Comparison of ENCODE assay signal across 23 cellular contexts in genomic region chr15:40259021-40259420, GRCh38. TPM values are rescaled to one million over a fixed set of nuclear protein-coding genes. Genes with fewer than 3 reads are reported as not detected.
DNase-seq lines count a peak whose midpoint lies in the region; ATAC-seq, FAIRE-seq and TF ChIP-seq lines count a peak whose summit lies in the region.
"Had no signal": no experiment of that assay in that cellular context is flagged by ENCODE, and none has a peak within 500 bp of the region (broad histone marks: within the 10 kb centered on the region; RNA-seq: fewer than 3 reads in every experiment).

No MANE protein-coding gene starts in this region.

- FAIRE-seq in K562 (lab: Jason Lieb, UNC), result no peak
- FAIRE-seq: A204.1, GM12878 had no signal

- H2AFZ ChIP-seq in K562 (ENCODE audit: low read depth, low read length) (peak overlapping the region; percentile 14), GM23248 (no peak overlapping the region)

- H3K9me3 ChIP-seq in BLaER1, result no peaks in the 10 kb centered on the region
- no peaks in the 10 kb centered on the region for H3K9me3 ChIP-seq in HUES48 (ENCODE audit: control insufficient read depth, insufficient read depth, low read length)
- H3K9me3 ChIP-seq in Panc1 (ENCODE audit: control insufficient read depth, insufficient read depth, low read depth, low read length), result no peaks in the 10 kb centered on the region
- no peaks in the 10 kb centered on the region for H3K9me3 ChIP-seq in K562 (replicated peaks; ENCODE audit: control insufficient read depth, insufficient read depth, low read depth, low read length)
- H3K9me3 ChIP-seq in SJCRH30 (replicated peaks), result no peaks in the 10 kb centered on the region
- no peaks in the 10 kb centered on the region for H3K9me3 ChIP-seq in GM23248 (ENCODE audit: low read depth)
- H3K9me3 ChIP-seq: BE2C had no signal

- H3K27ac Mint-ChIP-seq in activated CD4-positive, alpha-beta T cell treated with anti-CD3 and anti-CD28 coated beads, Interleukin-2, amount 10 ng/mL, durations not matched to agents 24 days and 14 days, result no peak overlapping the region
- H3K27ac Mint-ChIP-seq: T-helper 2 cell treated with Interferon-gamma antibody and Interleukin-4, amounts not matched to agents 5 μg/mL and 100 μg/mL, for 36 hours had no signal

- H3K4me1 ChIP-seq in BLaER1, result peaks cover 24% of the 10 kb centered on the region
- H3K4me1 ChIP-seq in HUES48 (ENCODE audit: control insufficient read depth, insufficient read depth, low read length), result peaks cover 6% of the 10 kb centered on the region
- H3K4me1 ChIP-seq in Panc1 (ENCODE audit: control insufficient read depth, insufficient read depth, low read length), result peaks cover 28% of the 10 kb centered on the region
- peaks cover 6 to 16% of the 10 kb centered on the region in 2 experiments; a peak in 3 of 5 replicates for H3K4me1 ChIP-seq in K562 (replicated peaks in 1 of 2; ENCODE audit: control insufficient read depth in 2 of 2, insufficient read depth in 2 of 2, low read length in 2 of 2)
- H3K4me1 ChIP-seq in SJCRH30, result peaks cover 3% of the 10 kb centered on the region; the same call in 1 of the 2 replicates
- peaks cover 3% of the 10 kb centered on the region for H3K4me1 ChIP-seq in GM23248 (ENCODE audit: insufficient read depth)
- H3K4me1 ChIP-seq: BE2C had no signal

- no peaks in the 10 kb centered on the region for H3K79me2 ChIP-seq in K562 (ENCODE audit: control insufficient read depth, insufficient read depth, low read length)
- no peaks in the 10 kb centered on the region for H3K79me2 ChIP-seq in GM23248 (ENCODE audit: insufficient read depth)

- H3K9me3 Mint-ChIP-seq in activated CD4-positive, alpha-beta T cell treated with anti-CD3 and anti-CD28 coated beads, Interleukin-2, amount 10 ng/mL, durations not matched to agents 24 days and 14 days, result no peaks in the 10 kb centered on the region
- H3K9me3 Mint-ChIP-seq: H9; T-helper 2 cell treated with Interferon-gamma antibody and Interleukin-4, amounts not matched to agents 5 μg/mL and 100 μg/mL, for 36 hours had no signal

- H3K27ac ChIP-seq in BLaER1, result no peak overlapping the region
- H3K27ac ChIP-seq in HUES48 (ENCODE audit: low read depth, low read length), result peak overlapping the region; percentile 21
- H3K27ac ChIP-seq in Panc1 (ENCODE audit: low read length), result peak overlapping the region; percentile 54
- no peak overlapping the region for H3K27ac ChIP-seq in K562 (ENCODE audit: extremely low read depth, low read depth, low read length)
- H3K27ac ChIP-seq in SJCRH30, result no peak overlapping the region
- no peak overlapping the region for H3K27ac ChIP-seq in GM23248
- H3K27ac ChIP-seq: HL-60 had no signal

- ATAC-seq in Panc1, result no peak
- no peak for ATAC-seq in K562
- no peak for ATAC-seq in HG03095 (IDR thresholded peaks at IDR 0.05; ENCODE audit: unreplicated experiment)
- ATAC-seq: GM12878 had no signal

- POLR2A ChIA-PET in Panc1 (lab: Charles Lee), result no interaction called here
- POLR2A ChIA-PET in K562 (lab: Yijun Ruan, JAX), result interaction anchor here (1.0 to 1.3 kb wide), 3 partner anchors 16 to 23 kb away, joined by 3 to 5 read pairs (median 3); partner anchors contain the start of gene PAK6

- H3K4me2 ChIP-seq in BLaER1 (peak overlapping the region; percentile 35), K562 (ENCODE audit: insufficient read depth, low read length) (no peak overlapping the region), GM23248 (ENCODE audit: unreplicated experiment) (no peak overlapping the region)

- TF ChIP-seq EP300 in K562 (IDR thresholded peaks at IDR 0.05; ENCODE audit: low read length), result no peak

- H3K9me2 ChIP-seq in GM23248 (ENCODE audit: insufficient read depth), result no peaks in the 10 kb centered on the region

- BruUV-seq in Panc1 (replicated peaks; lab: Mats Ljungman, UMichigan) (no TSS peak), K562 (replicated peaks; lab: Mats Ljungman, UMichigan) (no TSS peak)

- TF ChIP-seq CTCF in Panc1 (IDR thresholded peaks at IDR 0.05), result no peak
- no peak for TF ChIP-seq CTCF in K562 (IDR thresholded peaks at IDR 0.05 in 2 of 3, conservative IDR thresholded peaks at IDR 0.05 in 1 of 3; ENCODE audit: insufficient read depth in 2 of 3, low read depth in 1 of 3, low read length in 3 of 3)

- TF ChIP-seq RAD21 in K562 (CRISPR knock-in tag; conservative IDR thresholded peaks at IDR 0.05 in 1 of 2, IDR thresholded peaks at IDR 0.05 in 1 of 2), result no peak

- in situ Hi-C loops in Panc1 (cut with HindIII; ENCODE audit: low pct_unique_long_range_greater_than_20kb, low sequenced_read_pairs) (no loop called here), K562 (cut with MboI) (no loop called here), GM23248 (cut with MboI) (no loop called here)

- H3K36me3 ChIP-seq in BLaER1 (no peaks in the 10 kb centered on the region), HUES48 (ENCODE audit: control insufficient read depth, insufficient read depth, low read length) (no peaks in the 10 kb centered on the region), Panc1 (ENCODE audit: control insufficient read depth, insufficient read depth, low read length) (no peaks in the 10 kb centered on the region), K562 (ENCODE audit: control insufficient read depth, insufficient read depth, low read length) (no peaks in the 10 kb centered on the region), SJCRH30 (no peaks in the 10 kb centered on the region), GM23248 (ENCODE audit: low read depth) (no peaks in the 10 kb centered on the region)
- H3K36me3 ChIP-seq: BE2C had no signal

- H3K4me3 ChIP-seq in BLaER1 (no peak overlapping the region), HUES48 (ENCODE audit: low read depth, low read length) (no peak overlapping the region), Panc1 (ENCODE audit: low read depth in 2 of 2, low read length in 2 of 2) (no peak overlapping the region), K562 (no peak overlapping the region), SJCRH30 (no peak overlapping the region), GM23248 (no peak overlapping the region)
- H3K4me3 ChIP-seq: GM12878 had no signal

- H3K9ac ChIP-seq in BLaER1 (peak overlapping the region; percentile 5; the same call in 1 of the 2 replicates), HUES48 (ENCODE audit: low read depth, low read length) (no peak overlapping the region), K562 (ENCODE audit: insufficient read depth in 1 of 2, low read depth in 2 of 2, low read length in 2 of 2) (0 out of 4 replicates have a peak overlapping the region, but pooled peaks of 1 of the 2 experiments have one; percentile 24), GM23248 (no peak overlapping the region)

- no peak overlapping the region for H3K4me3 Mint-ChIP-seq in activated CD4-positive, alpha-beta T cell treated with anti-CD3 and anti-CD28 coated beads, Interleukin-2, amount 10 ng/mL, durations not matched to agents 24 days and 14 days
- H3K4me3 Mint-ChIP-seq: CD4-positive, alpha-beta memory T cell; T-helper 2 cell treated with Interferon-gamma antibody and Interleukin-4, amounts not matched to agents 5 μg/mL and 100 μg/mL, for 36 hours had no signal

- WGBS in K562 (ENCODE audit: insufficient coverage, low coverage, missing lambda C conversion rate), result 27% methylated on average over 5 of the region's 7 CpGs
- WGBS in GM23248 (ENCODE audit: low coverage in 1 of 2, low lambda C conversion rate in 2 of 2, missing lambda C conversion rate in 2 of 2), 2 experiments, result 57 to 73% methylated on average over 7 of the region's 7 CpGs

- H3K4me1 Mint-ChIP-seq in activated CD4-positive, alpha-beta T cell treated with anti-CD3 and anti-CD28 coated beads, Interleukin-2, amount 10 ng/mL, durations not matched to agents 24 days and 14 days, result no peaks in the 10 kb centered on the region

- peaks cover 19% of the 10 kb centered on the region for H3K27me3 ChIP-seq in BLaER1
- H3K27me3 ChIP-seq in HUES48 (ENCODE audit: control insufficient read depth, insufficient read depth, low read length), result peaks cover 5% of the 10 kb centered on the region
- no peaks in the 10 kb centered on the region; the same call in 1 of the 2 replicates for H3K27me3 ChIP-seq in Panc1 (ENCODE audit: control insufficient read depth, insufficient read depth, low read length)
- H3K27me3 ChIP-seq in K562 (ENCODE audit: control insufficient read depth in 2 of 2, insufficient read depth in 2 of 2, low read length in 2 of 2), result no peaks in the 10 kb centered on the region
- H3K27me3 ChIP-seq in SJCRH30, result no peaks in the 10 kb centered on the region; the same call in 1 of the 2 replicates
- peaks cover 11% of the 10 kb centered on the region; the same call in 1 of the 2 replicates for H3K27me3 ChIP-seq in GM23248 (replicated peaks; ENCODE audit: insufficient read depth)
- H3K27me3 ChIP-seq: BE2C had no signal

- intact Hi-C loops in Panc1 (cut with micrococcal nuclease; ENCODE audit: unreplicated experiment), result no loop called here
- intact Hi-C loops in K562 (cut with micrococcal nuclease), result no loop called here
- intact Hi-C loops in activated CD4-positive, alpha-beta T cell treated with anti-CD3 and anti-CD28 coated beads, Interleukin-2, amount 10 ng/mL, durations not matched to agents 24 days and 14 days (cut with micrococcal nuclease), result no loop called here

- H4K20me1 ChIP-seq in BLaER1 (no peaks in the 10 kb centered on the region), K562 (replicated peaks; ENCODE audit: control insufficient read depth, insufficient read depth, low read length) (0 out of 2 replicates have a peak, but pooled peaks cover 2% of the 10 kb centered on the region), GM23248 (ENCODE audit: insufficient read depth) (no peaks in the 10 kb centered on the region)

- no peak for TF ChIP-seq POLR2A in K562 (conservative IDR thresholded peaks at IDR 0.05)

- CTCF ChIA-PET in Panc1 (lab: Charles Lee), result no interaction called here
- CTCF ChIA-PET in K562 (lab: Yijun Ruan, JAX; ENCODE audit: low intra/inter-chr PET ratio), result interaction anchor here (0.6 to 1.0 kb wide), 2 partner anchors 21 to 473 kb away, joined by 3 to 4 read pairs; no protein-coding TSS in a partner anchor

- H3K27me3 Mint-ChIP-seq in activated CD4-positive, alpha-beta T cell treated with anti-CD3 and anti-CD28 coated beads, Interleukin-2, amount 10 ng/mL, durations not matched to agents 24 days and 14 days, result peaks cover 27% of the 10 kb centered on the region

- DNase-seq in Panc1 (ENCODE audit: low read depth, low spot score) (no peak), K562 (ENCODE audit: extremely low read depth in 1 of 4, low spot score in 3 of 4) (no peak), SJCRH30 (no peak), GM23248 (no peak)
- no peak for DNase-seq in activated CD4-positive, alpha-beta T cell treated with anti-CD3 and anti-CD28 coated beads, Interleukin-2, amount 10 ng/mL, durations not matched to agents 24 days and 14 days
- DNase-seq: BE2C; CD4-positive, alpha-beta memory T cell; DMS153; MV-4-11; NCI-H1417 treated with DMSO at 0.1 percent for 48 hours; NCI-H1930; NCI-H446 treated with DMSO at 0.1 percent for 48 hours; NCI-H748 treated with DMSO at 0.1 percent for 48 hours; OCI-M1 had no signal

- H3K9me1 ChIP-seq in K562 (ENCODE audit: control insufficient read depth, insufficient read depth, low read length), result no peaks in the 10 kb centered on the region

- no peaks in the 10 kb centered on the region for H3K36me3 Mint-ChIP-seq in activated CD4-positive, alpha-beta T cell treated with anti-CD3 and anti-CD28 coated beads, Interleukin-2, amount 10 ng/mL, durations not matched to agents 24 days and 14 days (ENCODE audit: low read depth)
- H3K36me3 Mint-ChIP-seq: CD4-positive, alpha-beta memory T cell had no signal

- 0 out of 2 replicates have a peak, but pooled peaks cover 7% of the 10 kb centered on the region for H3F3A ChIP-seq in GM23248 (ENCODE audit: insufficient read depth)

RNA-seq across cellular contexts. Expression of gene PAK6, which starts 20.2 kb away (rescaled TPM):
- total RNA-seq in Panc1 (2021; ENCODE audit: unreplicated experiment), result 6.3 TPM
- 2.8 TPM for polyA plus RNA-seq in Panc1 (2012; ENCODE audit: insufficient read length)
- total RNA-seq in K562 (2011; cell fraction: chromatin; rRNA removed; ENCODE audit: low replicate concordance), result 0.25 and 1.3 TPM in 2 replicates
- total RNA-seq in K562 (2011; cell fraction: nucleolus; rRNA removed), result 0.66 and 1.8 TPM in 2 replicates
- 0.15 and 1.8 TPM in 2 replicates for total RNA-seq in K562 (2011; cell fraction: nucleoplasm; rRNA removed)
- total RNA-seq in K562 (2014; rRNA removed), result 0.08 and 0.09 TPM in 2 replicates
- 0.22 TPM in 1 of 2 replicates, not detected in the other for total RNA-seq in K562 (2014; rRNA removed; fragmentation: Illumina TruSeq; extraction: Trizol)
- total RNA-seq in K562 (2015; rRNA removed; fragmentation: Illumina TruSeq; extraction: Trizol), result 0.08 TPM in 1 of 2 replicates, not detected in the other
- total RNA-seq in K562 (2021), result 0.20 and 0.47 TPM in 2 replicates
- polyA plus RNA-seq in K562 (2011; rRNA removed), result 0.28 and 0.74 TPM in 2 replicates
- polyA plus RNA-seq in K562 (2011; cell fraction: cytosol; rRNA removed), result 0.25 and 2.2 TPM in 2 replicates
- polyA plus RNA-seq in K562 (2011; cell fraction: nucleus; rRNA removed), result 0.18 and 2.1 TPM in 2 replicates
- 0.17 and 0.33 TPM in 2 replicates for polyA plus RNA-seq in K562 (2012)
- polyA plus RNA-seq in K562 (2014; fragmentation: Illumina TruSeq; extraction: Trizol), result 0.16 and 0.33 TPM in 2 replicates
- under 1 TPM in 1 of 2 experiments, not detected in 1; 0.03 TPM for polyA plus RNA-seq in K562 (2014; fragmentation: Nextera tagmentation; extraction: Ambion mirVana)
- polyA plus RNA-seq in K562 (2014; rRNA removed), result 0.04 and 0.07 TPM in 2 replicates
- polyA minus RNA-seq in K562 (2011; rRNA and poly(A)+ RNA removed), result 0.15 and 0.25 TPM in 2 replicates
- polyA minus RNA-seq in K562 (2011; cell fraction: cytosol; rRNA and poly(A)+ RNA removed), result 1.1 TPM in 1 of 2 replicates, not detected in the other
- 0.33 and 2.3 TPM in 2 replicates for polyA minus RNA-seq in K562 (2011; cell fraction: nucleus; rRNA and poly(A)+ RNA removed)
- 0.33 and 0.54 TPM in 2 replicates for total RNA-seq in activated CD4-positive, alpha-beta T cell treated with anti-CD3 and anti-CD28 coated beads, Interleukin-2, amount 10 ng/mL, durations not matched to agents 24 days and 14 days
- not detected in 2 replicates for total RNA-seq in SJCRH30 (2014; rRNA removed; shearing (Covaris generic))
- total RNA-seq in GM23248 (2014; rRNA removed; shearing (Covaris generic)), result not detected in 2 replicates
- polyA plus RNA-seq in GM23248 (2016; fragmentation: Nextera tagmentation; extraction: Ambion mirVana), result not detected in 2 replicates

RNA-seq across cellular contexts. Expression of gene ANKRD63, which starts 23.8 kb away (rescaled TPM):
- total RNA-seq in Panc1 (2021; ENCODE audit: unreplicated experiment), result 0.72 TPM
- 0.19 TPM for polyA plus RNA-seq in Panc1 (2012; ENCODE audit: insufficient read length)
- 1.5 TPM in 1 of 2 replicates, not detected in the other for total RNA-seq in K562 (2011; cell fraction: chromatin; rRNA removed; ENCODE audit: low replicate concordance)
- total RNA-seq in K562 (2011; cell fraction: nucleolus; rRNA removed), result 0.92 and 2.5 TPM in 2 replicates
- not detected in 2 replicates for total RNA-seq in K562 (2011; cell fraction: nucleoplasm; rRNA removed)
- total RNA-seq in K562 (2014; rRNA removed), result 2.0 and 2.5 TPM in 2 replicates
- not detected in 2 replicates for total RNA-seq in K562 (2014; rRNA removed; fragmentation: Illumina TruSeq; extraction: Trizol)
- not detected in 2 replicates for total RNA-seq in K562 (2015; rRNA removed; fragmentation: Illumina TruSeq; extraction: Trizol)
- total RNA-seq in K562 (2021), result 1.8 and 2.5 TPM in 2 replicates
- 0.19 TPM in 1 of 2 replicates, not detected in the other for polyA plus RNA-seq in K562 (2011; rRNA removed)
- 0.24 and 2.1 TPM in 2 replicates for polyA plus RNA-seq in K562 (2011; cell fraction: cytosol; rRNA removed)
- 2.7 and 5.3 TPM in 2 replicates for polyA plus RNA-seq in K562 (2011; cell fraction: nucleus; rRNA removed)
- 0.60 and 1.1 TPM in 2 replicates for polyA plus RNA-seq in K562 (2012)
- polyA plus RNA-seq in K562 (2014; fragmentation: Illumina TruSeq; extraction: Trizol), result not detected in 2 replicates
- polyA plus RNA-seq in K562 (2014; fragmentation: Nextera tagmentation; extraction: Ambion mirVana), result not detected
- 0.63 and 1.3 TPM in 2 replicates for polyA plus RNA-seq in K562 (2014; rRNA removed)
- polyA minus RNA-seq in K562 (2011; rRNA and poly(A)+ RNA removed), result not detected in 2 replicates
- 1.5 and 3.5 TPM in 2 replicates for polyA minus RNA-seq in K562 (2011; cell fraction: cytosol; rRNA and poly(A)+ RNA removed)
- polyA minus RNA-seq in K562 (2011; cell fraction: nucleus; rRNA and poly(A)+ RNA removed), result 3.4 and 3.7 TPM in 2 replicates
- total RNA-seq in activated CD4-positive, alpha-beta T cell treated with anti-CD3 and anti-CD28 coated beads, Interleukin-2, amount 10 ng/mL, durations not matched to agents 24 days and 14 days, result not detected in 2 replicates
- 0.12 and 0.35 TPM in 2 replicates for total RNA-seq in SJCRH30 (2014; rRNA removed; shearing (Covaris generic))
- total RNA-seq in GM23248 (2014; rRNA removed; shearing (Covaris generic)), result not detected in 2 replicates
- polyA plus RNA-seq in GM23248 (2016; fragmentation: Nextera tagmentation; extraction: Ambion mirVana), result not detected in 2 replicates
- total RNA-seq: CD4-positive, alpha-beta memory T cell; GM12878; HT1080 had no signal
- polyA plus RNA-seq: CD4-positive, alpha-beta memory T cell; GM12878 had no signal

RNA-seq across cellular contexts. Expression of gene PLCB2, which starts 48.7 kb away (rescaled TPM):
- total RNA-seq in Panc1 (2021; ENCODE audit: unreplicated experiment) (1.7 TPM), K562 (2014; rRNA removed) (6.9 and 7.1 TPM in 2 replicates), K562 (2014; rRNA removed; fragmentation: Illumina TruSeq; extraction: Trizol) (3.4 and 4.1 TPM in 2 replicates), K562 (2015; rRNA removed; fragmentation: Illumina TruSeq; extraction: Trizol) (10.0 and 10.8 TPM in 2 replicates), K562 (2021) (11.2 and 11.6 TPM in 2 replicates)
- 0.90 TPM for polyA plus RNA-seq in Panc1 (2012; ENCODE audit: insufficient read length)
- 12.9 and 33.6 TPM in 2 replicates for total RNA-seq in K562 (2011; cell fraction: chromatin; rRNA removed; ENCODE audit: low replicate concordance)
- 15.5 and 22.3 TPM in 2 replicates for total RNA-seq in K562 (2011; cell fraction: nucleolus; rRNA removed)
- total RNA-seq in K562 (2011; cell fraction: nucleoplasm; rRNA removed), result 11.8 and 13.5 TPM in 2 replicates
- polyA plus RNA-seq in K562 (2011; rRNA removed) (8.0 and 25.4 TPM in 2 replicates), K562 (2014; fragmentation: Illumina TruSeq; extraction: Trizol) (9.0 and 9.5 TPM in 2 replicates), K562 (2014; fragmentation: Nextera tagmentation; extraction: Ambion mirVana) (under 1 TPM; 0.37 to 0.59 TPM), K562 (2014; rRNA removed) (12.3 and 13.2 TPM in 2 replicates), GM23248 (2016; fragmentation: Nextera tagmentation; extraction: Ambion mirVana) (1.1 TPM in 2 replicates)
- 10.9 and 18.6 TPM in 2 replicates for polyA plus RNA-seq in K562 (2011; cell fraction: cytosol; rRNA removed)
- 111 and 184 TPM in 2 replicates for polyA plus RNA-seq in K562 (2011; cell fraction: nucleus; rRNA removed)
- polyA plus RNA-seq in K562 (2012), result 14.5 and 45.8 TPM in 2 replicates
- polyA minus RNA-seq in K562 (2011; rRNA and poly(A)+ RNA removed), result 6.1 and 8.4 TPM in 2 replicates
- polyA minus RNA-seq in K562 (2011; cell fraction: cytosol; rRNA and poly(A)+ RNA removed), result 5.0 and 9.4 TPM in 2 replicates
- 17.9 and 45.7 TPM in 2 replicates for polyA minus RNA-seq in K562 (2011; cell fraction: nucleus; rRNA and poly(A)+ RNA removed)
- 82.7 and 95.7 TPM in 2 replicates for total RNA-seq in activated CD4-positive, alpha-beta T cell treated with anti-CD3 and anti-CD28 coated beads, Interleukin-2, amount 10 ng/mL, durations not matched to agents 24 days and 14 days
- 2.0 and 2.9 TPM in 2 replicates for total RNA-seq in SJCRH30 (2014; rRNA removed; shearing (Covaris generic))
- 0.54 and 0.76 TPM in 2 replicates for total RNA-seq in GM23248 (2014; rRNA removed; shearing (Covaris generic))

Comparison
In these comparisons a context has a peak if more than half of its experiments do, and no peak if none do; other contexts are left out.
1. H3K27ac ChIP-seq: peak in HUES48 (single experiment) and Panc1 (single experiment); none in BLaER1 (single experiment), K562 (single experiment), SJCRH30 (single experiment) and GM23248 (single experiment).